11 cellular contexts compared by ENCODE assay signal in the genomic region with DNA sequence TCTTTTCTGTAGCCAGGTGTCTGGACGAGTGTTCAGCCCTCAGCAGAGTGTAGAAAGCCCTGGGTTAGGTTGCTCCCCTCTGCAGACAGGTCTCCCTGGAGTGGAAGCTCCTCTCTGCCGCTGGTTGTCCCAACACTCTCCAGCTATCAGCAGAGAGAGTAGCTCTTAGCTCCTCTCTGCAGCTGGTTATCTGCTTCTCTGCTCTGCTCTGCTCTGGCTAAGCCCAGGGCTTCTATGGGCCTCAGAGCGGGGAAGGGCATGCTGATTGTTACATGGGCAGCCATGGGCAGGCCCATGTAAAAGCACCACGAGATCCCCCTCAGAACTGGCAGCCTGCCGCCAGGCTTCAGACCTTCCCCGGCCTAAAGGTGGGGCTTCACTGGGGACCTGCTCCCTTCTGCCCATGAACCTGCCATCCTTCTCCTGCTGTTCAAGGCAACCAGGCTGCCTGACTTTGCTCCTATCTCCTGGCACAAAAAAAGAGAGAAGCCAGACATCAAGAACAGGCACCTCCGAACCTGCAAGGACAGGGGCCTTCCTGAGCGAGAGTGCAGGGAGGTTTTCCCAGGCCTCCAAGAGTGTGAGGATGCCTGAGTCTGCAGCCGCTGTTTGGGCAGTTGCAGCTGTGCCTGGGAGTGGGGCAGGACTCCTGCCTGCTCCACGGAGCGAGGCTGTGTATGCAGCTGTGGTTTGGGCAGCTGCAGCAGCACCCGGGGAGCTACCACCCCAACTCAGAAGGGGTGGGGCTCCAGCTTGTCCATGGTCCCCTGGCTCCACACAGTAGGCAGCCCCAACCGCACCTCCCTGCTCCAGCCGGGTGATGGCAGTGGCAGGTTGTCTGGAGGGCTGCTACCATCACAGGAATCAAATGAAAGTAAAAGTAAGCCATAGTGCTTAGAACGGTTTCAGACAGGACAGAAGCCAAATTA.
DNase-seq lines count a peak whose midpoint lies in the region; ATAC-seq and TF ChIP-seq lines count a peak whose summit lies in the region.
"Had no signal": no experiment of that assay in that cellular context is flagged by ENCODE, and none has a peak within 500 bp of the region (broad histone marks: within the 10 kb centered on the region; RNA-seq: fewer than 3 reads in every experiment).

No MANE protein-coding gene starts in this region.

- H3K9me3 Mint-ChIP-seq in CD4-positive, alpha-beta T cell = peaks cover 2% of the 10 kb centered on the region
- H3K9me3 Mint-ChIP-seq in activated T-helper 2 cell treated with anti-CD3 and anti-CD28 coated beads, Interferon-gamma antibody, Interleukin-2, Interleukin-4, amounts not matched to agents 10 μg/mL and 5 μg/mL and 100 μg/mL, durations not matched to agents 14 hours and 24 hours and 36 hours = no peaks in the 10 kb centered on the region

- no peaks in the 10 kb centered on the region for H3K36me3 ChIP-seq in neuronal stem cell (replicated peaks in 1 of 2; ENCODE audit: control insufficient read depth in 2 of 2, insufficient read depth in 2 of 2, low read length in 2 of 2)

- DNase-seq in neuronal stem cell (ENCODE audit: low spot score) (no peak), NCI-H1092 treated with DMSO at 0.1 percent for 48 hours (lab: John Stamatoyannopoulos, UW) (no peak), GM13977 (ENCODE audit: low spot score) (no peak)
- no peak for DNase-seq in CD4-positive, alpha-beta T cell
- no peak for DNase-seq in activated T-helper 2 cell treated with anti-CD3 and anti-CD28 coated beads, Interferon-gamma antibody, Interleukin-2, Interleukin-4, amounts not matched to agents 10 μg/mL and 5 μg/mL and 100 μg/mL, durations not matched to agents 14 hours and 24 hours and 36 hours (ENCODE audit: low spot score)
- DNase-seq: activated naive CD4-positive, alpha-beta T cell treated with anti-CD3 and anti-CD28 coated beads, Interleukin-2, amount 10 ng/mL, durations not matched to agents 7 days and 5 days; islet precursor cell; NCI-H1417 treated with DMSO at 0.1 percent for 48 hours had no signal

- H3K9ac ChIP-seq in neuronal stem cell (ENCODE audit: low read depth, low read length, poor library complexity) = no peak overlapping the region

- no peak overlapping the region for H2BK120ac ChIP-seq in neuronal stem cell (ENCODE audit: low read depth, low read length)

- H4K91ac ChIP-seq in neuronal stem cell (ENCODE audit: low read depth, low read length, poor library complexity) = no peak overlapping the region

- no peak overlapping the region for H2BK5ac ChIP-seq in neuronal stem cell (ENCODE audit: low read length)

- H3K27ac Mint-ChIP-seq in CD4-positive, alpha-beta T cell = no peak overlapping the region
- no peak overlapping the region for H3K27ac Mint-ChIP-seq in activated T-helper 2 cell treated with anti-CD3 and anti-CD28 coated beads, Interferon-gamma antibody, Interleukin-2, Interleukin-4, amounts not matched to agents 10 μg/mL and 5 μg/mL and 100 μg/mL, durations not matched to agents 14 hours and 24 hours and 36 hours
- H3K27ac Mint-ChIP-seq: activated naive CD4-positive, alpha-beta T cell treated with anti-CD3 and anti-CD28 coated beads, Interleukin-2, amount 10 ng/mL, durations not matched to agents 7 days and 5 days had no signal

- no peak overlapping the region for H2BK15ac ChIP-seq in neuronal stem cell (ENCODE audit: low read length)

- no peak overlapping the region for H2BK12ac ChIP-seq in neuronal stem cell (ENCODE audit: low read length)

- no peak overlapping the region for H3K4me3 Mint-ChIP-seq in CD4-positive, alpha-beta T cell
- H3K4me3 Mint-ChIP-seq in activated T-helper 2 cell treated with anti-CD3 and anti-CD28 coated beads, Interferon-gamma antibody, Interleukin-2, Interleukin-4, amounts not matched to agents 10 μg/mL and 5 μg/mL and 100 μg/mL, durations not matched to agents 14 hours and 24 hours and 36 hours (ENCODE audit: low read depth) = no peak overlapping the region
- H3K4me3 Mint-ChIP-seq: activated naive CD4-positive, alpha-beta T cell treated with anti-CD3 and anti-CD28 coated beads, Interleukin-2, amount 10 ng/mL, durations not matched to agents 7 days and 5 days had no signal

- no peaks in the 10 kb centered on the region for H3K4me1 Mint-ChIP-seq in CD4-positive, alpha-beta T cell (ENCODE audit: low read depth)
- H3K4me1 Mint-ChIP-seq in activated T-helper 2 cell treated with anti-CD3 and anti-CD28 coated beads, Interferon-gamma antibody, Interleukin-2, Interleukin-4, amounts not matched to agents 10 μg/mL and 5 μg/mL and 100 μg/mL, durations not matched to agents 14 hours and 24 hours and 36 hours (ENCODE audit: low read depth) = no peaks in the 10 kb centered on the region
- H3K4me1 Mint-ChIP-seq: activated naive CD4-positive, alpha-beta T cell treated with anti-CD3 and anti-CD28 coated beads, Interleukin-2, amount 10 ng/mL, durations not matched to agents 7 days and 5 days had no signal

- H3K4me1 ChIP-seq in neuronal stem cell (ENCODE audit: control insufficient read depth in 2 of 2, insufficient read depth in 1 of 2, low read depth in 1 of 2, low read length in 2 of 2) = no peaks in the 10 kb centered on the region

- no peak overlapping the region for H3K4me3 ChIP-seq in WI38 (ENCODE audit: low read depth, low read length)
- no peak overlapping the region for H3K4me3 ChIP-seq in neuronal stem cell (ENCODE audit: low read length in 2 of 2)

- no peak overlapping the region for H3K27ac ChIP-seq in neuronal stem cell (replicated peaks; ENCODE audit: low read length)
- no peak overlapping the region for H3K27ac ChIP-seq in CD4-positive, alpha-beta T cell (ENCODE audit: low read depth, low read length)

- H3K4ac ChIP-seq in neuronal stem cell (ENCODE audit: low read length) = no peak overlapping the region

- H3K27me3 ChIP-seq in neuronal stem cell (ENCODE audit: control insufficient read depth in 3 of 3, insufficient read depth in 3 of 3, low read depth in 1 of 3, low read length in 3 of 3) = no peaks in the 10 kb centered on the region
- no peaks in the 10 kb centered on the region for H3K27me3 ChIP-seq in CD4-positive, alpha-beta T cell (ENCODE audit: control insufficient read depth, insufficient read depth, low read length)

- no peak overlapping the region for H3K23ac ChIP-seq in neuronal stem cell (ENCODE audit: low read depth, low read length, poor library complexity)

- intact Hi-C loops in CD4-positive, alpha-beta T cell (cut with DNase I, micrococcal nuclease) = no loop called here
- intact Hi-C loops in activated T-helper 2 cell treated with anti-CD3 and anti-CD28 coated beads, Interferon-gamma antibody, Interleukin-2, Interleukin-4, amounts not matched to agents 10 μg/mL and 5 μg/mL and 100 μg/mL, durations not matched to agents 14 hours and 24 hours and 36 hours (cut with micrococcal nuclease) = no loop called here

- CTCF ChIA-PET in CD4-positive, alpha-beta T cell (lab: Charles Lee) = no interaction called here

- H3K79me1 ChIP-seq in neuronal stem cell (ENCODE audit: low read depth, low read length) = no peaks in the 10 kb centered on the region

- no peak overlapping the region for H3K4me2 ChIP-seq in neuronal stem cell (ENCODE audit: insufficient read depth, low read length, poor library complexity, severe bottlenecking)

- H2AFZ ChIP-seq in neuronal stem cell (ENCODE audit: low read length) = no peak overlapping the region

- peak; percentile 54 for TF ChIP-seq CTCF in WI38 (IDR thresholded peaks at IDR 0.05; ENCODE audit: low read depth, low read length)
- TF ChIP-seq CTCF in CD4-positive, alpha-beta T cell (IDR thresholded peaks at IDR 0.05) = no peak
- TF ChIP-seq CTCF in GM13977 (IDR thresholded peaks at IDR 0.05; ENCODE audit: extremely low read depth, insufficient read depth, missing control alignments) = no peak

- WGBS in neuronal stem cell (ENCODE audit: extremely low coverage in 2 of 2, insufficient read length in 2 of 2, insufficient replicate concordance in 1 of 2), 2 donors = no CpG with 5 or more reads among the region's 15 CpGs

- no peaks in the 10 kb centered on the region for H3K9me3 ChIP-seq in neuronal stem cell (replicated peaks in 1 of 2; ENCODE audit: control insufficient read depth in 2 of 2, insufficient read depth in 1 of 2, low read depth in 1 of 2, low read length in 2 of 2)
- no peaks in the 10 kb centered on the region for H3K9me3 ChIP-seq in CD4-positive, alpha-beta T cell (ENCODE audit: control insufficient read depth, low read length)

- H3K27me3 Mint-ChIP-seq in CD4-positive, alpha-beta T cell = no peaks in the 10 kb centered on the region
- no peaks in the 10 kb centered on the region for H3K27me3 Mint-ChIP-seq in activated T-helper 2 cell treated with anti-CD3 and anti-CD28 coated beads, Interferon-gamma antibody, Interleukin-2, Interleukin-4, amounts not matched to agents 10 μg/mL and 5 μg/mL and 100 μg/mL, durations not matched to agents 14 hours and 24 hours and 36 hours (ENCODE audit: low read depth)
- H3K27me3 Mint-ChIP-seq: activated naive CD4-positive, alpha-beta T cell treated with anti-CD3 and anti-CD28 coated beads, Interleukin-2, amount 10 ng/mL, durations not matched to agents 7 days and 5 days had no signal

- H4K8ac ChIP-seq in neuronal stem cell (ENCODE audit: low read depth, low read length) = no peak overlapping the region

- POLR2A ChIA-PET in CD4-positive, alpha-beta T cell (lab: Charles Lee) = no interaction called here

- H3K36me3 Mint-ChIP-seq in CD4-positive, alpha-beta T cell (ENCODE audit: low read depth) = no peaks in the 10 kb centered on the region
- H3K36me3 Mint-ChIP-seq in activated T-helper 2 cell treated with anti-CD3 and anti-CD28 coated beads, Interferon-gamma antibody, Interleukin-2, Interleukin-4, amounts not matched to agents 10 μg/mL and 5 μg/mL and 100 μg/mL, durations not matched to agents 14 hours and 24 hours and 36 hours (ENCODE audit: low read depth) = no peaks in the 10 kb centered on the region
- H3K36me3 Mint-ChIP-seq: activated naive CD4-positive, alpha-beta T cell treated with anti-CD3 and anti-CD28 coated beads, Interleukin-2, amount 10 ng/mL, durations not matched to agents 7 days and 5 days had no signal

- in situ Hi-C loops in GM13977 (cut with MboI; ENCODE audit: low pct_unique_long_range_greater_than_20kb, low sequenced_read_pairs, unreplicated experiment) = no loop called here

- peak overlapping the region; percentile 48 for H3K18ac ChIP-seq in neuronal stem cell (ENCODE audit: low read length)

- no peak overlapping the region for H2AK5ac ChIP-seq in neuronal stem cell (ENCODE audit: low read depth, low read length)

- no peak overlapping the region for H3K14ac ChIP-seq in neuronal stem cell (ENCODE audit: low read length)

- peak; percentile 58 for ATAC-seq in GM18502 (IDR thresholded peaks at IDR 0.05; ENCODE audit: poor library complexity, unreplicated experiment)
- ATAC-seq in HG03439 (IDR thresholded peaks at IDR 0.05; ENCODE audit: unreplicated experiment) = peak; percentile 67
- no peak for ATAC-seq in CD4-positive, alpha-beta T cell (ENCODE audit: poor library complexity)
